10 cellular contexts compared by ENCODE assay signal in the genomic region with DNA sequence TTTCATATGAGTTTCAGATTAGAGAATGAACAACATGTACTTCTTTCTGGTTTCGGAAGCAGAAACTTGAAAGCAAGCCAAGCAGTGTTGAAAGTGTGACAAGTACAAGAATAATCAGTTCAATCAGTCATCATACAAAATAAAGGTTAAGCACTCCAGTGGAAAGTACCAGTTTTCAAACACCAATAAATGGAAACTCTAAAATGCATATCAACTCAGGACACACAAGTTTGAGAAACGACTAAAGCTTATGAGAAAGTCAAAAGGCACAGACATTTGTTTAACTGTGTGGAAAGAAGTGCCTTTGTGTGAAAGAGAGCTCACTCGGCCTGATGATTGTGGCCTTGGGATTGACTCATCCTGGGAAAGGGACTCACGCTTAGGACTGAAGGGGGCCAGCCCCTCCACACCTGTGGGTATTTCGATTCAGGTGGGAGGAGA.
DNase-seq lines count a peak whose midpoint lies in the region; ATAC-seq lines count a peak whose summit lies in the region.
"Had no signal": no experiment of that assay in that cellular context is flagged by ENCODE, and none has a peak within 500 bp of the region (broad histone marks: within the 10 kb centered on the region; RNA-seq: fewer than 3 reads in every experiment).

No MANE protein-coding gene starts in this region.

- DNase-seq in M059J (ENCODE audit: low read depth) (peak; percentile 4), fibroblast of peridontal ligament (ENCODE audit: extremely low read depth) (peak; percentile 59), ecto neural progenitor cell (ENCODE audit: low spot score) (no peak), amygdala (lab: John Stamatoyannopoulos, UW) (no peak)
- DNase-seq in stimulated activated CD4-positive, alpha-beta T cell treated with anti-CD3 and anti-CD28 coated beads, Interleukin-4, amount 100 ng/mL, for 1 hour, result peak; percentile 12
- DNase-seq in effector memory CD8-positive, alpha-beta T cell, result no peak
- DNase-seq: NCI-H1417 treated with DMSO at 0.1 percent for 48 hours, T-helper 1 cell had no signal

- no peak overlapping the region for H3K4me3 Mint-ChIP-seq in effector memory CD8-positive, alpha-beta T cell
- H3K4me3 Mint-ChIP-seq: central memory CD8-positive, alpha-beta T cell had no signal

- no peaks in the 10 kb centered on the region for H3K4me1 Mint-ChIP-seq in effector memory CD8-positive, alpha-beta T cell (ENCODE audit: low read depth in 2 of 2)
- H3K4me1 Mint-ChIP-seq: central memory CD8-positive, alpha-beta T cell had no signal

- no peak overlapping the region for H3K27ac Mint-ChIP-seq in effector memory CD8-positive, alpha-beta T cell

- H3K36me3 Mint-ChIP-seq in effector memory CD8-positive, alpha-beta T cell (ENCODE audit: insufficient read depth), result no peaks in the 10 kb centered on the region

- peaks cover 1 to 16% of the 10 kb centered on the region in 2 donors for H3K27me3 Mint-ChIP-seq in effector memory CD8-positive, alpha-beta T cell

- H3K9me3 Mint-ChIP-seq in effector memory CD8-positive, alpha-beta T cell, result no peaks in the 10 kb centered on the region
- H3K9me3 Mint-ChIP-seq: central memory CD8-positive, alpha-beta T cell had no signal

- peak; percentile 84 for ATAC-seq in GM21390 (IDR thresholded peaks at IDR 0.05; ENCODE audit: unreplicated experiment)
- no peak for ATAC-seq in effector memory CD8-positive, alpha-beta T cell (replicated peaks)

Comparison
In these comparisons a context has a peak if more than half of its experiments do, and no peak if none do; other contexts are left out.
1. DNase-seq: peak in M059J (single experiment), fibroblast of peridontal ligament (single experiment) and stimulated activated CD4-positive, alpha-beta T cell treated with anti-CD3 and anti-CD28 coated beads, Interleukin-4, amount 100 ng/mL, for 1 hour (single experiment); none in ecto neural progenitor cell (single experiment), effector memory CD8-positive, alpha-beta T cell (0 of 3) and amygdala (0 of 56).